Comparison of ENCODE assay signal across 14 cellular contexts in genomic region chr1:68313736-68314594, GRCh38.
DNase-seq lines count a peak whose midpoint lies in the region; ATAC-seq and TF ChIP-seq lines count a peak whose summit lies in the region.
"Had no signal": no experiment of that assay in that cellular context is flagged by ENCODE, and none has a peak within 500 bp of the region (broad histone marks: within the 10 kb centered on the region; RNA-seq: fewer than 3 reads in every experiment).

No MANE protein-coding gene starts in this region.

- H3K14ac ChIP-seq in mesenchymal stem cell (ENCODE audit: low read length in 2 of 2), result no peak overlapping the region

- H2BK5ac ChIP-seq in mesenchymal stem cell (ENCODE audit: low read depth, low read length, poor library complexity, severe bottlenecking), result no peak overlapping the region

- no peaks in the 10 kb centered on the region for H3K79me1 ChIP-seq in mesenchymal stem cell (replicated peaks; ENCODE audit: low read length, poor library complexity, severe bottlenecking)

- H3K27ac ChIP-seq in SJSA1 (0 out of 2 replicates have a peak overlapping the region, but pooled peaks have one; percentile 4), mesenchymal stem cell (ENCODE audit: low read length, poor library complexity, severe bottlenecking) (no peak overlapping the region), thyroid gland (no peak overlapping the region), caudate nucleus (ENCODE audit: low read depth, low read length) (no peak overlapping the region)
- H3K27ac ChIP-seq: HL-60 had no signal

- TF ChIP-seq CTCF in thyroid gland (IDR thresholded peaks at IDR 0.05), result no peak

- peaks cover 14% of the 10 kb centered on the region for H3K4me1 ChIP-seq in SJSA1 (replicated peaks)
- H3K4me1 ChIP-seq in mesenchymal stem cell (ENCODE audit: control insufficient read depth, insufficient read depth, low read depth, low read length), result no peaks in the 10 kb centered on the region
- H3K4me1 ChIP-seq in thyroid gland, result peaks cover 0 to 2% of the 10 kb centered on the region in 2 donors

- no peak overlapping the region for H3K4ac ChIP-seq in mesenchymal stem cell (ENCODE audit: low read depth in 1 of 2, low read length in 2 of 2)

- no peak overlapping the region for H2BK12ac ChIP-seq in mesenchymal stem cell (ENCODE audit: low read length in 2 of 2)

- TF ChIP-seq POLR2A in thyroid gland (IDR thresholded peaks at IDR 0.05), result no peak

- H2BK15ac ChIP-seq in mesenchymal stem cell (ENCODE audit: low read depth, poor library complexity, severe bottlenecking), result no peak overlapping the region

- no peak overlapping the region for H3K4me2 ChIP-seq in mesenchymal stem cell (ENCODE audit: low read length, poor library complexity, severe bottlenecking)

- peak overlapping the region in 1 of 2 experiments; percentile 42 for H3K18ac ChIP-seq in mesenchymal stem cell (ENCODE audit: low read depth in 1 of 2, low read length in 2 of 2)

- H3K9ac ChIP-seq in mesenchymal stem cell (ENCODE audit: low read length), result peak overlapping the region; percentile 43

- H3K9me3 ChIP-seq in SJSA1 (replicated peaks) (0 out of 2 replicates have a peak, but pooled peaks cover 4% of the 10 kb centered on the region), mesenchymal stem cell (ENCODE audit: control insufficient read depth, low read length) (no peaks in the 10 kb centered on the region), thyroid gland (no peaks in the 10 kb centered on the region)

- WGBS in mesenchymal stem cell, result 64% methylated on average over 2 of the region's 6 CpGs
- 49% methylated on average over 6 of the region's 6 CpGs for WGBS in thyroid gland, 2 donors

- H4K8ac ChIP-seq in mesenchymal stem cell (ENCODE audit: low read length), result no peak overlapping the region

- DNase-seq in COLO668 (lab: John Stamatoyannopoulos, UW; ENCODE audit: unreplicated experiment) (peak; percentile 40), NCI-H187 (lab: John Stamatoyannopoulos, UW) (peak; percentile 49), SJSA1 (ENCODE audit: low read depth in 1 of 2, low spot score in 2 of 2) (peak; percentile 52 to 72), mesenchymal stem cell (no peak), thyroid gland (no peak), OCI-M2 (lab: John Stamatoyannopoulos, UW; ENCODE audit: unreplicated experiment) (no peak), caudate nucleus (lab: John Stamatoyannopoulos, UW) (no peak)
- DNase-seq: activated CD4-positive, CD25-positive, alpha-beta regulatory T cell treated with anti-CD3 and anti-CD28 coated beads, Interleukin-2, amount 50 U/mL, for 72 hours; DMS79 treated with DMSO at 0.1 percent for 48 hours; stimulated activated CD4-positive, alpha-beta T cell treated with anti-CD3 and anti-CD28 coated beads, Interleukin-1b, Interleukin-23, amount 100 ng/mL, for 48 hours; stimulated activated naive CD8-positive, alpha-beta T cell treated with anti-CD3 and anti-CD28 coated beads, Interleukin-15, amount 100 ng/mL, for 72 hours had no signal

- H2AK5ac ChIP-seq in mesenchymal stem cell (ENCODE audit: low read length, severe bottlenecking), result no peak overlapping the region

- ATAC-seq in GM18868 (IDR thresholded peaks at IDR 0.05; ENCODE audit: unreplicated experiment), result no peak
- ATAC-seq: Right ventricle myocardium inferior; stimulated activated naive CD8-positive, alpha-beta T cell treated with anti-CD3 and anti-CD28 coated beads, Interleukin-15, amount 100 ng/mL, for 72 hours had no signal

- no peaks in the 10 kb centered on the region for H3K36me3 ChIP-seq in SJSA1
- H3K36me3 ChIP-seq in mesenchymal stem cell (ENCODE audit: control insufficient read depth in 1 of 2, insufficient read depth in 2 of 2, low read depth in 1 of 2, low read length in 2 of 2), result no peaks in the 10 kb centered on the region
- no peaks in the 10 kb centered on the region for H3K36me3 ChIP-seq in thyroid gland

- no peak overlapping the region for H4K91ac ChIP-seq in mesenchymal stem cell (ENCODE audit: low read length)

- H3K27me3 ChIP-seq in SJSA1 (replicated peaks), result 0 out of 2 replicates have a peak, but pooled peaks cover 2% of the 10 kb centered on the region
- no peaks in the 10 kb centered on the region for H3K27me3 ChIP-seq in mesenchymal stem cell (ENCODE audit: control insufficient read depth in 1 of 2, insufficient read depth in 1 of 2, low read length in 2 of 2)
- no peaks in the 10 kb centered on the region for H3K27me3 ChIP-seq in thyroid gland

- H3K4me3 ChIP-seq in SJSA1 (no peak overlapping the region), mesenchymal stem cell (ENCODE audit: insufficient read depth in 1 of 2, low read depth in 1 of 2, low read length in 2 of 2) (no peak overlapping the region), thyroid gland (replicated peaks in 1 of 3) (no peak overlapping the region)

- no peak overlapping the region for H3K23ac ChIP-seq in mesenchymal stem cell (ENCODE audit: low read length in 2 of 2)

- intact Hi-C loops in thyroid gland (cut with DNase I), result no loop called here

- H2AFZ ChIP-seq in mesenchymal stem cell (ENCODE audit: low read depth, low read length), result peak overlapping the region; percentile 85

- no peak overlapping the region for H2BK120ac ChIP-seq in mesenchymal stem cell (ENCODE audit: low read depth, low read length)

Comparison
In these comparisons a context has a peak if more than half of its experiments do, and no peak if none do; other contexts are left out.
1. DNase-seq: peak in COLO668 (single experiment), NCI-H187 (2 of 2) and SJSA1 (2 of 2); none in mesenchymal stem cell (single experiment), thyroid gland (0 of 2), OCI-M2 (single experiment) and caudate nucleus (0 of 61).